In the genomic region with DNA sequence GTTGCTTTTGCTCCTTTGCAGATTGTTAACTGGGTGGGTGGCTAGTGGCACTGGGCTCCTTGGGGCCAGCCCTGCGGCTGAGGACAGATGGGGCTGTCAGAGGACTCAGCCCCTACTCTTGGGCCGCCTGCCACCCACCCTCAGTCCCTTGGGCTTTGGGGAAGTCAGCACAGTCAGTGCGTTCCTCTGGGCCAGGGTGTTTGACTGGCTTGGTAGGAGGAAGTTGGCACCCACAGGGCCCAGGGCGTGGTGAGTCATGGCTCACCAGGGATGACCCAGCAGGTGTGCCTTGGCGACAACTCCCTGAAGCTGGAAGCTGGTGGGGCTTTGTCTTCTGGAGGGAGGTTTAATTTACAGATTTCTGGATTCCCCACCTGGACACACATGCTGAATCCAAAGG, we compare ENCODE assay signal across 10 cellular contexts. TPM values are rescaled to one million over a fixed set of nuclear protein-coding genes. Genes with fewer than 3 reads are reported as not detected.
DNase-seq lines count a peak whose midpoint lies in the region; ATAC-seq and TF ChIP-seq lines count a peak whose summit lies in the region.
"Had no signal": no experiment of that assay in that cellular context is flagged by ENCODE, and none has a peak within 500 bp of the region (broad histone marks: within the 10 kb centered on the region; RNA-seq: fewer than 3 reads in every experiment).

No MANE protein-coding gene starts in this region.

- H3K27ac ChIP-seq in CD8-positive, alpha-beta T cell (ENCODE audit: low read depth, low read length), result no peak overlapping the region

- H3K9me3 ChIP-seq in CD8-positive, alpha-beta T cell (ENCODE audit: low read length), result no peaks in the 10 kb centered on the region

- H3K27ac Mint-ChIP-seq in CD8-positive, alpha-beta T cell, result peak overlapping the region; percentile 82
- H3K27ac Mint-ChIP-seq in MCF 10A (ENCODE audit: low read depth, unreplicated experiment), result peak overlapping the region; percentile 16
- peak overlapping the region in 6 of 10 donors; percentile 44 to 92 (median 74) for H3K27ac Mint-ChIP-seq in naive thymus-derived CD8-positive, alpha-beta T cell

- peaks cover 63% of the 10 kb centered on the region for H3K4me1 Mint-ChIP-seq in CD8-positive, alpha-beta T cell (ENCODE audit: low read depth)
- H3K4me1 Mint-ChIP-seq in MCF 10A (ENCODE audit: insufficient read depth, unreplicated experiment), result peaks cover 12% of the 10 kb centered on the region
- peaks cover 31 to 76% (median 68%) of the 10 kb centered on the region in 4 donors for H3K4me1 Mint-ChIP-seq in naive thymus-derived CD8-positive, alpha-beta T cell

- POLR2A ChIA-PET in CD8-positive, alpha-beta T cell (lab: Charles Lee), result no interaction called here
- POLR2A ChIA-PET in MCF 10A (lab: Yijun Ruan, JAX), result no interaction called here
- POLR2A ChIA-PET in naive thymus-derived CD8-positive, alpha-beta T cell (lab: Charles Lee), result no interaction called here

- no TSS peak for BruUV-seq in MCF 10A (replicated peaks; lab: Mats Ljungman, UMichigan)

- peaks cover 40% of the 10 kb centered on the region for H3K4me1 ChIP-seq in CD8-positive, alpha-beta T cell (ENCODE audit: insufficient read depth, low read length)

- H3K27me3 ChIP-seq in CD8-positive, alpha-beta T cell (ENCODE audit: insufficient read depth, low read length), result no peaks in the 10 kb centered on the region

- no peak for TF ChIP-seq CTCF in CD8-positive, alpha-beta T cell (IDR thresholded peaks at IDR 0.05)
- no peak for TF ChIP-seq CTCF in MCF 10A (IDR thresholded peaks at IDR 0.05; ENCODE audit: unreplicated experiment)

- peaks cover 7% of the 10 kb centered on the region for H3K36me3 ChIP-seq in CD8-positive, alpha-beta T cell (ENCODE audit: insufficient read depth, low read length)

- H3K4me3 Mint-ChIP-seq in CD8-positive, alpha-beta T cell, result no peak overlapping the region
- no peak overlapping the region for H3K4me3 Mint-ChIP-seq in MCF 10A (ENCODE audit: unreplicated experiment)
- H3K4me3 Mint-ChIP-seq in naive thymus-derived CD8-positive, alpha-beta T cell, result no peak overlapping the region

- no peaks in the 10 kb centered on the region for H3K9me3 Mint-ChIP-seq in CD8-positive, alpha-beta T cell
- no peaks in the 10 kb centered on the region for H3K9me3 Mint-ChIP-seq in MCF 10A (ENCODE audit: unreplicated experiment)
- no peaks in the 10 kb centered on the region for H3K9me3 Mint-ChIP-seq in naive thymus-derived CD8-positive, alpha-beta T cell

- no peak overlapping the region for H3K4me3 ChIP-seq in CD8-positive, alpha-beta T cell (ENCODE audit: low read depth, low read length)
- H3K4me3 ChIP-seq: skin epidermis had no signal

- DNase-seq in CD8-positive, alpha-beta T cell, result no peak
- peak; percentile 41 for DNase-seq in HT1080 (ENCODE audit: low read depth)
- peak; percentile 67 for DNase-seq in MCF 10A (ENCODE audit: unreplicated experiment)
- peak in 1 of 10 donors; percentile 22 for DNase-seq in naive thymus-derived CD8-positive, alpha-beta T cell
- no peak for DNase-seq in NCI-H345 (lab: John Stamatoyannopoulos, UW)
- DNase-seq in NCI-H1417 (lab: John Stamatoyannopoulos, UW), result no peak
- DNase-seq in DMS79 treated with DMSO at 0.1 percent for 48 hours (lab: John Stamatoyannopoulos, UW), result no peak
- DNase-seq: activated CD4-positive, alpha-beta T cell treated with anti-CD3 and anti-CD28 coated beads, Interleukin-2, amount 50 U/mL, for 1 hour had no signal

- CTCF ChIA-PET in CD8-positive, alpha-beta T cell (lab: Charles Lee), result interaction anchor here (4.4 kb wide), 1 partner anchor 14 kb away, joined by 25 read pairs; no protein-coding TSS in a partner anchor
- CTCF ChIA-PET in MCF 10A (lab: Yijun Ruan, JAX), result no interaction called here

- no peak for ATAC-seq in CD8-positive, alpha-beta T cell
- no peak for ATAC-seq in naive thymus-derived CD8-positive, alpha-beta T cell
- ATAC-seq in HG03095 (IDR thresholded peaks at IDR 0.05; ENCODE audit: unreplicated experiment), result no peak

- H3K36me3 Mint-ChIP-seq in CD8-positive, alpha-beta T cell, result peaks cover 55% of the 10 kb centered on the region
- H3K36me3 Mint-ChIP-seq in MCF 10A (ENCODE audit: insufficient read depth, unreplicated experiment), result peaks cover 57% of the 10 kb centered on the region
- peaks cover 0 to 56% (median 5%) of the 10 kb centered on the region in 3 donors for H3K36me3 Mint-ChIP-seq in naive thymus-derived CD8-positive, alpha-beta T cell

- intact Hi-C loops in CD8-positive, alpha-beta T cell (cut with DNase I, micrococcal nuclease), result no loop called here
- intact Hi-C loops in MCF 10A (cut with micrococcal nuclease), result no loop called here

- H3K27me3 Mint-ChIP-seq in CD8-positive, alpha-beta T cell (ENCODE audit: low read depth), result no peaks in the 10 kb centered on the region
- H3K27me3 Mint-ChIP-seq in MCF 10A (ENCODE audit: insufficient read depth, unreplicated experiment), result no peaks in the 10 kb centered on the region
- H3K27me3 Mint-ChIP-seq in naive thymus-derived CD8-positive, alpha-beta T cell, result no peaks in the 10 kb centered on the region

RNA-seq across cellular contexts. Expression of gene HAPSTR1, which starts 32.4 kb away (rescaled TPM):
- 100 to 1,000 TPM; 189 to 191 TPM for total RNA-seq in CD8-positive, alpha-beta T cell
- 41.7 and 46.9 TPM in 2 replicates for total RNA-seq in HT1080 (2014; rRNA removed; shearing (Covaris generic))
- polyA plus RNA-seq in HT1080 (2015; cell fraction: cytosol; rRNA removed), result 36.1 and 41.1 TPM in 2 replicates
- 47.3 and 50.2 TPM in 2 replicates for polyA plus RNA-seq in HT1080 (2015; cell fraction: nucleus; rRNA removed)
- 87.4 and 88.9 TPM in 2 replicates for total RNA-seq in MCF 10A (2022)
- 100 to 1,000 TPM in 1 of 2 experiments, 10 to 100 TPM in 1; 94.1 to 102 TPM for total RNA-seq in naive thymus-derived CD8-positive, alpha-beta T cell
- polyA plus RNA-seq in naive thymus-derived CD8-positive, alpha-beta T cell, result 10 to 100 TPM in 2 of 3 donors, 1 to 10 TPM in 1; 9.9 to 16.5 (median 10.6) TPM

Comparison
In these comparisons a context has a peak if more than half of its experiments do, and no peak if none do; other contexts are left out.
1. DNase-seq: peak in HT1080 (single experiment) and MCF 10A (single experiment); none in CD8-positive, alpha-beta T cell (0 of 7), NCI-H345 (single experiment), NCI-H1417 (0 of 3) and DMS79 treated with DMSO at 0.1 percent for 48 hours (single experiment).
2. H3K27ac Mint-ChIP-seq: peak in every context shown above with its lines; median percentile 82 in CD8-positive, alpha-beta T cell; 74 in naive thymus-derived CD8-positive, alpha-beta T cell; 16 in MCF 10A.